ENCODE assay signal across 26 cellular contexts in the genomic region with DNA sequence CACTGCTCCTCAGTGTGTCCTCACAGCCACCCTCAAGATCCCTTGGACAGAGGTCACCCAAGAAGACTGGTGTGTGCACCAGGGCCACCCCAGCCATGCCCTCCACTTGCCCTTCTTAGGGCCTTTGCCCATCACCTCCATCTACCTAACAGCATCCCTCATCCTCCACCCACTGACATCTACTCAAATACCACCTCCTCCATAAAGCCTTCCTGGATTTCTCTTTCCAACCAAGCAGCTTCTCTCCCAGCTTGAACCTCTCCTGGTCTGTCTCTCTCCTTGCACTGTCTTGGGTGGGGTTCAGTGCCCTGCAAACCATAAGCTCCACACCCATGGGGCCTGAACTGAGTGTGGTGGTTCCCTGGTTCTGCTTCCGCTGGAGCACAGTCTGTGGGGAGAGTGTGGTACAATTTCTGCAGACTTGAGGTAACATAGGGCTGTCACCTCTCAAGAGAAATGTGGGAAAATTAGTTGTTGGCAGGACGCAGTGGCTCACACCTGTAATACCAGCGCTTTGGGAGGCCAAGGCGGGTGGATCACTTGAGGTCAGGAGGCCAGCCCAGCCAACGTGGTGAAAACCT. TPM values are rescaled to one million over a fixed set of nuclear protein-coding genes. Genes with fewer than 3 reads are reported as not detected.
"Had no signal": no experiment of that assay in that cellular context is flagged by ENCODE, and none has a peak within 500 bp of the region (broad histone marks: within the 10 kb centered on the region; RNA-seq: fewer than 3 reads in every experiment).

No MANE protein-coding gene starts in this region.

- H3K9me3 ChIP-seq: Peyer's patch had no signal

- H3K27me3 ChIP-seq: Peyer's patch had no signal

- H3K4me1 Mint-ChIP-seq: activated naive CD4-positive, alpha-beta T cell treated with anti-CD3 and anti-CD28 coated beads, Interleukin-2, amount 50 U/mL, for 24 hours; brain; T-helper 17 cell; WTC11 had no signal

- H3K9me3 Mint-ChIP-seq: activated naive CD4-positive, alpha-beta T cell treated with anti-CD3 and anti-CD28 coated beads, Interleukin-2, amount 50 U/mL, for 24 hours; activated T-helper 2 cell treated with anti-CD3 and anti-CD28 coated beads, Interferon-gamma antibody, Interleukin-2, Interleukin-4, amounts not matched to agents 10 μg/mL and 5 μg/mL and 100 μg/mL, durations not matched to agents 14 hours and 24 hours and 36 hours; WTC11 had no signal

- H3K36me3 Mint-ChIP-seq: activated naive CD4-positive, alpha-beta T cell treated with anti-CD3 and anti-CD28 coated beads, Interleukin-2, amount 50 U/mL, for 24 hours had no signal

- H3K4me1 ChIP-seq: Peyer's patch had no signal

- H3K4me3 ChIP-seq: Peyer's patch had no signal

- H3K4me3 Mint-ChIP-seq: activated naive CD4-positive, alpha-beta T cell treated with anti-CD3 and anti-CD28 coated beads, Interleukin-2, amount 50 U/mL, for 24 hours; brain; T-helper 17 cell; WTC11 had no signal

- H3K27ac ChIP-seq: Peyer's patch had no signal

- DNase-seq: activated CD4-positive, alpha-beta T cell treated with anti-CD3 and anti-CD28 coated beads for 48 hours; activated CD4-positive, alpha-beta T cell treated with anti-CD3 and anti-CD28 coated beads, Interleukin-2, amount 50 U/mL, for 48 hours; activated CD4-positive, CD25-positive, alpha-beta regulatory T cell treated with anti-CD3 and anti-CD28 coated beads, Interleukin-2, amount 50 U/mL, for 72 hours; activated gamma-delta T cell treated with Interleukin-2 at 50 U/mL for 16 hours; activated T-cell treated with anti-CD3 and anti-CD28 coated beads for 4 hours; activated T-cell treated with anti-CD3 and anti-CD28 coated beads, Interleukin-2, amount 50 U/mL, for 48 hours; amygdala; cerebellar nuclear complex; Karpas-422; MM.1S; NCI-H1105; NCI-H1436 treated with DMSO at 0.1 percent for 48 hours; NCI-H187; NCI-H2081; NCI-H510A treated with DMSO at 0.1 percent for 48 hours; NCI-H69; Peyer's patch; SIG-M5; T-helper 17 cell; T-helper 9 cell had no signal

- ATAC-seq: T-helper 17 cell, WTC11 had no signal

- H3K27me3 Mint-ChIP-seq: activated naive CD4-positive, alpha-beta T cell treated with anti-CD3 and anti-CD28 coated beads, Interleukin-2, amount 50 U/mL, for 24 hours; brain; T-helper 17 cell had no signal

- H3K27ac Mint-ChIP-seq: activated naive CD4-positive, alpha-beta T cell treated with anti-CD3 and anti-CD28 coated beads, Interleukin-2, amount 50 U/mL, for 24 hours; activated T-helper 2 cell treated with anti-CD3 and anti-CD28 coated beads, Interferon-gamma antibody, Interleukin-2, Interleukin-4, amounts not matched to agents 10 μg/mL and 5 μg/mL and 100 μg/mL, durations not matched to agents 14 hours and 24 hours and 36 hours; T-helper 17 cell; WTC11 had no signal

RNA-seq across cellular contexts. Expression of a gene that starts 55.4 kb away (rescaled TPM):
- total RNA-seq: activated CD8-positive, alpha-beta memory T cell treated with anti-CD3 and anti-CD28 coated beads for 36 hours; activated T-helper 2 cell treated with anti-CD3 and anti-CD28 coated beads, Interferon-gamma antibody, Interleukin-2, Interleukin-4, amounts not matched to agents 10 μg/mL and 5 μg/mL and 100 μg/mL, durations not matched to agents 14 hours and 24 hours and 36 hours; astrocyte; Peyer's patch; WTC11 had no signal
